In genomic region chr1:41218152-41218551, GRCh38 we compare ENCODE assay signal across 27 cellular contexts.
"Had no signal": no experiment of that assay in that cellular context is flagged by ENCODE, and none has a peak within 500 bp of the region (broad histone marks: within the 10 kb centered on the region; RNA-seq: fewer than 3 reads in every experiment).

No MANE protein-coding gene starts in this region.

- H3K27ac ChIP-seq: colonic mucosa, coronary artery, dorsolateral prefrontal cortex, epithelial cell of prostate, esophagus muscularis mucosa, esophagus squamous epithelium, gastrocnemius medialis, gastroesophageal sphincter, heart left ventricle, heart right ventricle had no signal

- H3K4me1 ChIP-seq: colonic mucosa had no signal

- H3K27me3 ChIP-seq: colonic mucosa, dorsolateral prefrontal cortex, esophagus muscularis mucosa, esophagus squamous epithelium, gastrocnemius medialis, gastroesophageal sphincter, heart left ventricle, heart right ventricle had no signal

- DNase-seq: colonic mucosa; cortex of kidney; dermis blood vessel endothelial cell; dorsolateral prefrontal cortex; effector CD4-positive, alpha-beta T cell; effector CD8-positive, alpha-beta T cell; effector memory CD4-positive, alpha-beta T cell; effector memory CD8-positive, alpha-beta T cell; endodermal cell; erythroblast; esophagus squamous epithelium; foreskin fibroblast; foreskin melanocyte; gastrocnemius medialis; glutamatergic neuron; head of caudate nucleus; heart left ventricle; heart right ventricle had no signal

- H3K4me3 ChIP-seq: colonic mucosa, coronary artery, dorsolateral prefrontal cortex, esophagus muscularis mucosa, esophagus squamous epithelium, gastrocnemius medialis, gastroesophageal sphincter, heart left ventricle, heart right ventricle had no signal

- H3K36me3 ChIP-seq: colonic mucosa, gastrocnemius medialis had no signal

- FAIRE-seq: colon, endometrium, endothelial cell of umbilical vein, frontal cortex had no signal

- ATAC-seq: effector memory CD8-positive, alpha-beta T cell; esophagus mucosa; gastrocnemius medialis; gastroesophageal sphincter; heart right ventricle had no signal

- H3K9me3 ChIP-seq: colonic mucosa, gastrocnemius medialis had no signal
